1 cellular context compared by ENCODE assay signal in genomic region chr17:67211742-67212141, GRCh38.
TF ChIP-seq lines count a peak whose summit lies in the region.

No MANE protein-coding gene starts in this region.

TF ChIP-seq in WTC11, 78 proteins besides CTCF, POLR2A, EP300 and RAD21 (continued from another document):
- TF ChIP-seq IRF1 (CRISPR knock-in tag; IDR thresholded peaks at IDR 0.05) (no peak), USF2 (CRISPR knock-in tag; IDR thresholded peaks at IDR 0.05) (no peak)
